ENCODE assay signal across 20 cellular contexts in the genomic region with DNA sequence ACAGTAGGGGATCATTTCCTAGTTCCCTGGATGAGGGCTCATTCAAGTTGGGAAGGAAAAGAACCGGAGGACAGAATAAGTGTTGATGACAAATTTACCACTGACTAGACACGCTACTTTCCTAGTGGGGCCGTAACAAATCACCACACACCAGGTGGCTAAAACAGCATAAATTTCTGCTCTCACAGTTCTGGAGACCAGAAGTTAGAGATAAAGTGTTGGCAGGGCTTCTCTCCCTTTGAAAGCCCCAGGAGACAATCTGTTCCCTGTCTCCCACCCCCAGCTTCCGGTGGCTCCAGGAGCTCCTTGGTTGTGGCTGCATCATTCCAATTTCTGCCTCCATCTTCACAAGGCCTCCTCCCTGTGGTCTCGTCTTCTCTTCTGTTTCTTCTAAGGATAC.
"Had no signal": no experiment of that assay in that cellular context is flagged by ENCODE, and none has a peak within 500 bp of the region (broad histone marks: within the 10 kb centered on the region; RNA-seq: fewer than 3 reads in every experiment).

No MANE protein-coding gene starts in this region.

- H3K9me3 Mint-ChIP-seq: natural killer cell; stimulated activated memory B cell treated with anti-CD40 and anti-IgM and Interleukin-4, amounts not matched to agents 10 μg/mL and 1 μg/mL and 100 μg/mL, for 72 hours; stimulated activated naive CD8-positive, alpha-beta T cell treated with anti-CD3 and anti-CD28 coated beads, Interleukin-15, Interleukin-2, amounts not matched to agents 100 ng/mL and 50 ng/mL, for 24 hours had no signal

- H3K4me3 Mint-ChIP-seq: natural killer cell; stimulated activated memory B cell treated with anti-CD40 and anti-IgM and Interleukin-4, amounts not matched to agents 10 μg/mL and 1 μg/mL and 100 μg/mL, for 72 hours; stimulated activated naive CD8-positive, alpha-beta T cell treated with anti-CD3 and anti-CD28 coated beads, Interleukin-15, Interleukin-2, amounts not matched to agents 100 ng/mL and 50 ng/mL, for 24 hours had no signal

- H3K4me3 ChIP-seq: esophagus muscularis mucosa, gastroesophageal sphincter, hepatocyte, psoas muscle, spleen, thoracic aorta, transverse colon had no signal

- H3K36me3 ChIP-seq: esophagus muscularis mucosa, gastroesophageal sphincter, spleen, thoracic aorta, transverse colon had no signal

- H3K36me3 Mint-ChIP-seq: natural killer cell; stimulated activated memory B cell treated with anti-CD40 and anti-IgM and Interleukin-4, amounts not matched to agents 10 μg/mL and 1 μg/mL and 100 μg/mL, for 72 hours had no signal

- H3K4me1 ChIP-seq: esophagus muscularis mucosa, gastroesophageal sphincter, psoas muscle, spleen, transverse colon had no signal

- H2AFZ ChIP-seq: hepatocyte had no signal

- DNase-seq: effector memory CD4-positive, alpha-beta T cell; glutamatergic neuron; kidney; left cardiac atrium; mammary epithelial cell; natural killer cell; psoas muscle; retina; spleen; stimulated activated CD4-positive, alpha-beta T cell treated with anti-CD3 and anti-CD28 coated beads, Interleukin-15, amount 100 ng/mL, for 24 hours; stimulated activated CD4-positive, alpha-beta T cell treated with anti-CD3 and anti-CD28 coated beads, Interleukin-1b, Interleukin-23, amount 100 ng/mL, for 48 hours; stimulated activated CD4-positive, alpha-beta T cell treated with anti-CD3 and anti-CD28 coated beads, Interleukin-4, amount 100 ng/mL, for 24 hours; transverse colon had no signal

- H3K9me3 ChIP-seq: esophagus muscularis mucosa, gastroesophageal sphincter, psoas muscle, spleen, thoracic aorta, transverse colon had no signal

- FAIRE-seq: kidney had no signal

- H3K27ac Mint-ChIP-seq: natural killer cell; stimulated activated memory B cell treated with anti-CD40 and anti-IgM and Interleukin-4, amounts not matched to agents 10 μg/mL and 1 μg/mL and 100 μg/mL, for 72 hours; stimulated activated naive CD8-positive, alpha-beta T cell treated with anti-CD3 and anti-CD28 coated beads, Interleukin-15, Interleukin-2, amounts not matched to agents 100 ng/mL and 50 ng/mL, for 24 hours had no signal

- H3K27ac ChIP-seq: epithelial cell of prostate, esophagus muscularis mucosa, gastroesophageal sphincter, hepatocyte, psoas muscle, spleen, thoracic aorta, transverse colon had no signal

- H3K27me3 ChIP-seq: esophagus muscularis mucosa, gastroesophageal sphincter, hepatocyte, spleen, transverse colon had no signal

- H3K4me2 ChIP-seq: hepatocyte had no signal

- H3K4me1 Mint-ChIP-seq: stimulated activated memory B cell treated with anti-CD40 and anti-IgM and Interleukin-4, amounts not matched to agents 10 μg/mL and 1 μg/mL and 100 μg/mL, for 72 hours had no signal

- H3K79me2 ChIP-seq: hepatocyte had no signal
